1 cellular context compared by ENCODE assay signal in the genomic region with DNA sequence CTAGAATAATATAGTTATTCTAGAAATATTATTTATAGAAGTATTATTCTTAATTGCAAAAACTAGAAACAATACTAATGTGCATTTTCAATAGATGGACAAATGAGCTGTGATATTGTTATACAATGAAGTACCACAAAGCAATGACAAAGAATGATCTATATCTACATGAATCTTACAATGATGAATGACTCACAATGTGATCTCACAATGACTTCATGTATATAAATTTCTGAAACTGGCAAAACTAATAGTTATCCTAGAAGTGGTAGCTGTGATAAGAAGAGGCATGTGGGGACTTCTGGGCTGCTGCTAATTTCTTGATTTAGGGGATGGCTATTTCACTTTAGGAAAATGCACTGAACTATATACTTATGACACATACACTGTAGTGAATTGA.
TF ChIP-seq lines count a peak whose summit lies in the region.

No MANE protein-coding gene starts in this region.

TF ChIP-seq in HEK293, 187 proteins besides CTCF, POLR2A, EP300 and RAD21 (continued from another document):
- TF ChIP-seq ZNF449 (tag by site-specific recombination; IDR thresholded peaks at IDR 0.05) (no peak), ZNF701 (tag by site-specific recombination; IDR thresholded peaks at IDR 0.05) (no peak), ZNF558 (tag by site-specific recombination; IDR thresholded peaks at IDR 0.05) (peak; percentile 11; the same call in 1 of the 2 replicates), KLF8 (tag by site-specific recombination; IDR thresholded peaks at IDR 0.05) (no peak), ZIC2 (tag by site-specific recombination; IDR thresholded peaks at IDR 0.05) (no peak), SP3 (tag by site-specific recombination; IDR thresholded peaks at IDR 0.05) (peak; percentile 26; the same call in 1 of the 2 replicates), SP7 (tag by site-specific recombination; IDR thresholded peaks at IDR 0.05) (peak; percentile 74)
- TF ChIP-seq, protein P1, sequence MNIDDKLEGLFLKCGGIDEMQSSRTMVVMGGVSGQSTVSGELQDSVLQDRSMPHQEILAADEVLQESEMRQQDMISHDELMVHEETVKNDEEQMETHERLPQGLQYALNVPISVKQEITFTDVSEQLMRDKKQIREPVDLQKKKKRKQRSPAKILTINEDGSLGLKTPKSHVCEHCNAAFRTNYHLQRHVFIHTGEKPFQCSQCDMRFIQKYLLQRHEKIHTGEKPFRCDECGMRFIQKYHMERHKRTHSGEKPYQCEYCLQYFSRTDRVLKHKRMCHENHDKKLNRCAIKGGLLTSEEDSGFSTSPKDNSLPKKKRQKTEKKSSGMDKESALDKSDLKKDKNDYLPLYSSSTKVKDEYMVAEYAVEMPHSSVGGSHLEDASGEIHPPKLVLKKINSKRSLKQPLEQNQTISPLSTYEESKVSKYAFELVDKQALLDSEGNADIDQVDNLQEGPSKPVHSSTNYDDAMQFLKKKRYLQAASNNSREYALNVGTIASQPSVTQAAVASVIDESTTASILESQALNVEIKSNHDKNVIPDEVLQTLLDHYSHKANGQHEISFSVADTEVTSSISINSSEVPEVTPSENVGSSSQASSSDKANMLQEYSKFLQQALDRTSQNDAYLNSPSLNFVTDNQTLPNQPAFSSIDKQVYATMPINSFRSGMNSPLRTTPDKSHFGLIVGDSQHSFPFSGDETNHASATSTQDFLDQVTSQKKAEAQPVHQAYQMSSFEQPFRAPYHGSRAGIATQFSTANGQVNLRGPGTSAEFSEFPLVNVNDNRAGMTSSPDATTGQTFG (tag by site-specific recombination; IDR thresholded peaks at IDR 0.05; ENCODE audit: borderline replicate concordance): no peak
